Comparison of ENCODE assay signal across 1 cellular context in genomic region chr20:47358672-47359532, GRCh38.
TF ChIP-seq lines count a peak whose summit lies in the region.

No MANE protein-coding gene starts in this region.

TF ChIP-seq in HEK293, 187 proteins besides CTCF, POLR2A, EP300 and RAD21 (continued from another document and continues in another):
- peak; percentile 69 for TF ChIP-seq PATZ1 (tag by site-specific recombination; IDR thresholded peaks at IDR 0.05)
- TF ChIP-seq, protein P1, sequence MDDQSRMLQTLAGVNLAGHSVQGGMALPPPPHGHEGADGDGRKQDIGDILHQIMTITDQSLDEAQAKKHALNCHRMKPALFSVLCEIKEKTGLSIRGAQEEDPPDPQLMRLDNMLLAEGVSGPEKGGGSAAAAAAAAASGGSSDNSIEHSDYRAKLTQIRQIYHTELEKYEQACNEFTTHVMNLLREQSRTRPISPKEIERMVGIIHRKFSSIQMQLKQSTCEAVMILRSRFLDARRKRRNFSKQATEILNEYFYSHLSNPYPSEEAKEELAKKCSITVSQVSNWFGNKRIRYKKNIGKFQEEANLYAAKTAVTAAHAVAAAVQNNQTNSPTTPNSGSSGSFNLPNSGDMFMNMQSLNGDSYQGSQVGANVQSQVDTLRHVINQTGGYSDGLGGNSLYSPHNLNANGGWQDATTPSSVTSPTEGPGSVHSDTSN (CRISPR knock-in tag; IDR thresholded peaks at IDR 0.05): no peak
- no peak for TF ChIP-seq ZNF155 (tag by site-specific recombination; IDR thresholded peaks at IDR 0.05)
- TF ChIP-seq ZNF157 (tag by site-specific recombination; IDR thresholded peaks at IDR 0.05): no peak
- no peak for TF ChIP-seq GLI2 (tag by site-specific recombination; IDR thresholded peaks at IDR 0.05; ENCODE audit: borderline replicate concordance, low read depth)
- no peak; the same call in 1 of the 2 replicates for TF ChIP-seq KLF16 (tag by site-specific recombination; IDR thresholded peaks at IDR 0.05)
- TF ChIP-seq ZBTB48 (tag by site-specific recombination; IDR thresholded peaks at IDR 0.05): no peak
- TF ChIP-seq ZSCAN16 (tag by site-specific recombination; IDR thresholded peaks at IDR 0.05): no peak
- TF ChIP-seq PRDM6 (tag by site-specific recombination; IDR thresholded peaks at IDR 0.05): no peak
- TF ChIP-seq ZNF518A (tag by site-specific recombination; conservative IDR thresholded peaks at IDR 0.05; ENCODE audit: low read depth): no peak
- TF ChIP-seq, protein P2, sequence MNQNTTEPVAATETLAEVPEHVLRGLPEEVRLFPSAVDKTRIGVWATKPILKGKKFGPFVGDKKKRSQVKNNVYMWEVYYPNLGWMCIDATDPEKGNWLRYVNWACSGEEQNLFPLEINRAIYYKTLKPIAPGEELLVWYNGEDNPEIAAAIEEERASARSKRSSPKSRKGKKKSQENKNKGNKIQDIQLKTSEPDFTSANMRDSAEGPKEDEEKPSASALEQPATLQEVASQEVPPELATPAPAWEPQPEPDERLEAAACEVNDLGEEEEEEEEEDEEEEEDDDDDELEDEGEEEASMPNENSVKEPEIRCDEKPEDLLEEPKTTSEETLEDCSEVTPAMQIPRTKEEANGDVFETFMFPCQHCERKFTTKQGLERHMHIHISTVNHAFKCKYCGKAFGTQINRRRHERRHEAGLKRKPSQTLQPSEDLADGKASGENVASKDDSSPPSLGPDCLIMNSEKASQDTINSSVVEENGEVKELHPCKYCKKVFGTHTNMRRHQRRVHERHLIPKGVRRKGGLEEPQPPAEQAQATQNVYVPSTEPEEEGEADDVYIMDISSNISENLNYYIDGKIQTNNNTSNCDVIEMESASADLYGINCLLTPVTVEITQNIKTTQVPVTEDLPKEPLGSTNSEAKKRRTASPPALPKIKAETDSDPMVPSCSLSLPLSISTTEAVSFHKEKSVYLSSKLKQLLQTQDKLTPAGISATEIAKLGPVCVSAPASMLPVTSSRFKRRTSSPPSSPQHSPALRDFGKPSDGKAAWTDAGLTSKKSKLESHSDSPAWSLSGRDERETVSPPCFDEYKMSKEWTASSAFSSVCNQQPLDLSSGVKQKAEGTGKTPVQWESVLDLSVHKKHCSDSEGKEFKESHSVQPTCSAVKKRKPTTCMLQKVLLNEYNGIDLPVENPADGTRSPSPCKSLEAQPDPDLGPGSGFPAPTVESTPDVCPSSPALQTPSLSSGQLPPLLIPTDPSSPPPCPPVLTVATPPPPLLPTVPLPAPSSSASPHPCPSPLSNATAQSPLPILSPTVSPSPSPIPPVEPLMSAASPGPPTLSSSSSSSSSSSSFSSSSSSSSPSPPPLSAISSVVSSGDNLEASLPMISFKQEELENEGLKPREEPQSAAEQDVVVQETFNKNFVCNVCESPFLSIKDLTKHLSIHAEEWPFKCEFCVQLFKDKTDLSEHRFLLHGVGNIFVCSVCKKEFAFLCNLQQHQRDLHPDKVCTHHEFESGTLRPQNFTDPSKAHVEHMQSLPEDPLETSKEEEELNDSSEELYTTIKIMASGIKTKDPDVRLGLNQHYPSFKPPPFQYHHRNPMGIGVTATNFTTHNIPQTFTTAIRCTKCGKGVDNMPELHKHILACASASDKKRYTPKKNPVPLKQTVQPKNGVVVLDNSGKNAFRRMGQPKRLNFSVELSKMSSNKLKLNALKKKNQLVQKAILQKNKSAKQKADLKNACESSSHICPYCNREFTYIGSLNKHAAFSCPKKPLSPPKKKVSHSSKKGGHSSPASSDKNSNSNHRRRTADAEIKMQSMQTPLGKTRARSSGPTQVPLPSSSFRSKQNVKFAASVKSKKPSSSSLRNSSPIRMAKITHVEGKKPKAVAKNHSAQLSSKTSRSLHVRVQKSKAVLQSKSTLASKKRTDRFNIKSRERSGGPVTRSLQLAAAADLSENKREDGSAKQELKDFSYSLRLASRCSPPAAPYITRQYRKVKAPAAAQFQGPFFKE (tag by site-specific recombination; IDR thresholded peaks at IDR 0.05; ENCODE audit: borderline replicate concordance): no peak
- TF ChIP-seq ZNF600 (tag by site-specific recombination; IDR thresholded peaks at IDR 0.05): peak; percentile 81
- TF ChIP-seq WT1 (tag by site-specific recombination; IDR thresholded peaks at IDR 0.05): peak; percentile 61
- TF ChIP-seq ZNF391 (tag by site-specific recombination; IDR thresholded peaks at IDR 0.05; ENCODE audit: borderline replicate concordance, low read depth): peak; percentile 34; the same call in 1 of the 2 replicates
- TF ChIP-seq ZNF146 (tag by site-specific recombination; IDR thresholded peaks at IDR 0.05): no peak
- peak; percentile 83 for TF ChIP-seq ZNF341 (tag by site-specific recombination; IDR thresholded peaks at IDR 0.05; ENCODE audit: low read depth)
- TF ChIP-seq PRDM4 (tag by site-specific recombination; IDR thresholded peaks at IDR 0.05): 0 out of 2 replicates have a peak, but pooled peaks have one; percentile 9
- peak; percentile 52; the same call in 1 of the 2 replicates for TF ChIP-seq ZNF629 (tag by site-specific recombination; IDR thresholded peaks at IDR 0.05)
- TF ChIP-seq ZNF560 (tag by site-specific recombination; IDR thresholded peaks at IDR 0.05; ENCODE audit: borderline replicate concordance): no peak
- no peak; the same call in 1 of the 2 replicates for TF ChIP-seq ZNF2 (tag by site-specific recombination; IDR thresholded peaks at IDR 0.05)
- no peak for TF ChIP-seq ZNF626 (tag by site-specific recombination; IDR thresholded peaks at IDR 0.05)
- TF ChIP-seq ZNF354C (tag by site-specific recombination; IDR thresholded peaks at IDR 0.05; ENCODE audit: borderline replicate concordance, low read depth): no peak
- TF ChIP-seq KLF1 (tag by site-specific recombination; IDR thresholded peaks at IDR 0.05): no peak; the same call in 1 of the 2 replicates
- no peak for TF ChIP-seq ZNF239 (tag by site-specific recombination; IDR thresholded peaks at IDR 0.05)
- TF ChIP-seq, protein P3, sequence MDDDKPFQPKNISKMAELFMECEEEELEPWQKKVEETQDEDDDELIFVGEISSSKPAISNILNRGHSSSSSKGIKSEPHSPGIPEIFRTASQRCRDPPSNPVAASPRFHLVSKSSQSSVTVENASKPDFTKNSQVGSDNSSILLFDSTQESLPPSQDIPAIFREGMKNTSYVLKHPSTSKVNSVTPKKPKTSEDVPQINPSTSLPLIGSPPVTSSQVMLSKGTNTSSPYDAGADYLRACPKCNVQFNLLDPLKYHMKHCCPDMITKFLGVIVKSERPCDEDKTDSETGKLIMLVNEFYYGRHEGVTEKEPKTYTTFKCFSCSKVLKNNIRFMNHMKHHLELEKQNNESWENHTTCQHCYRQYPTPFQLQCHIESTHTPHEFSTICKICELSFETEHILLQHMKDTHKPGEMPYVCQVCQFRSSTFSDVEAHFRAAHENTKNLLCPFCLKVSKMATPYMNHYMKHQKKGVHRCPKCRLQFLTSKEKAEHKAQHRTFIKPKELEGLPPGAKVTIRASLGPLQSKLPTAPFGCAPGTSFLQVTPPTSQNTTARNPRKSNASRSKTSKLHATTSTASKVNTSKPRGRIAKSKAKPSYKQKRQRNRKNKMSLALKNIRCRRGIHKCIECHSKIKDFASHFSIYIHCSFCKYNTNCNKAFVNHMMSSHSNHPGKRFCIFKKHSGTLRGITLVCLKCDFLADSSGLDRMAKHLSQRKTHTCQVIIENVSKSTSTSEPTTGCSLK (tag by site-specific recombination; IDR thresholded peaks at IDR 0.05): no peak
- no peak for TF ChIP-seq OSR2 (tag by site-specific recombination; IDR thresholded peaks at IDR 0.05)
- no peak for TF ChIP-seq ZNF747 (tag by site-specific recombination; IDR thresholded peaks at IDR 0.05)
- TF ChIP-seq ZBTB8A (tag by site-specific recombination; IDR thresholded peaks at IDR 0.05): no peak
- TF ChIP-seq ZNF132 (tag by site-specific recombination; IDR thresholded peaks at IDR 0.05; ENCODE audit: borderline replicate concordance): no peak
- no peak for TF ChIP-seq ZNF292 (tag by site-specific recombination; IDR thresholded peaks at IDR 0.05; ENCODE audit: borderline replicate concordance, low read depth)
- TF ChIP-seq, protein P4, sequence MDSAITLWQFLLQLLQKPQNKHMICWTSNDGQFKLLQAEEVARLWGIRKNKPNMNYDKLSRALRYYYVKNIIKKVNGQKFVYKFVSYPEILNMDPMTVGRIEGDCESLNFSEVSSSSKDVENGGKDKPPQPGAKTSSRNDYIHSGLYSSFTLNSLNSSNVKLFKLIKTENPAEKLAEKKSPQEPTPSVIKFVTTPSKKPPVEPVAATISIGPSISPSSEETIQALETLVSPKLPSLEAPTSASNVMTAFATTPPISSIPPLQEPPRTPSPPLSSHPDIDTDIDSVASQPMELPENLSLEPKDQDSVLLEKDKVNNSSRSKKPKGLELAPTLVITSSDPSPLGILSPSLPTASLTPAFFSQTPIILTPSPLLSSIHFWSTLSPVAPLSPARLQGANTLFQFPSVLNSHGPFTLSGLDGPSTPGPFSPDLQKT (IDR thresholded peaks at IDR 0.05; ENCODE audit: borderline replicate concordance, low read depth, low read length): no peak
- TF ChIP-seq SP3 (tag by site-specific recombination; IDR thresholded peaks at IDR 0.05): peak; percentile 42
- no peak for TF ChIP-seq ZNF426 (tag by site-specific recombination; IDR thresholded peaks at IDR 0.05)
- TF ChIP-seq ZNF501 (tag by site-specific recombination; IDR thresholded peaks at IDR 0.05): no peak
- TF ChIP-seq OVOL3 (tag by site-specific recombination; IDR thresholded peaks at IDR 0.05): no peak
- TF ChIP-seq ZNF10 (tag by site-specific recombination; IDR thresholded peaks at IDR 0.05): no peak; the same call in 1 of the 2 replicates
- TF ChIP-seq KLF9 (tag by site-specific recombination; IDR thresholded peaks at IDR 0.05; ENCODE audit: low read depth): 0 out of 2 replicates have a peak, but pooled peaks have one; percentile 37
- no peak for TF ChIP-seq ZNF248 (tag by site-specific recombination; IDR thresholded peaks at IDR 0.05)
